Comparison of ENCODE assay signal across 18 cellular contexts in genomic region chr2:224008702-224009261, GRCh38. TPM values are rescaled to one million over a fixed set of nuclear protein-coding genes. Genes with fewer than 3 reads are reported as not detected.
DNase-seq lines count a peak whose midpoint lies in the region; ATAC-seq and TF ChIP-seq lines count a peak whose summit lies in the region.
"Had no signal": no experiment of that assay in that cellular context is flagged by ENCODE, and none has a peak within 500 bp of the region (broad histone marks: within the 10 kb centered on the region; RNA-seq: fewer than 3 reads in every experiment).

No MANE protein-coding gene starts in this region.

- H3K9me3 ChIP-seq in SK-N-MC (ENCODE audit: low read depth, low read length) (no peaks in the 10 kb centered on the region), neural progenitor cell (ENCODE audit: low read depth) (no peaks in the 10 kb centered on the region), Karpas-422 (ENCODE audit: low read length) (no peaks in the 10 kb centered on the region), PC-3 (ENCODE audit: low read length) (no peaks in the 10 kb centered on the region)

- H3K27ac ChIP-seq in GM23338 (ENCODE audit: low read depth), result no peak overlapping the region; the same call in 1 of the 2 replicates
- 0 out of 2 replicates have a peak overlapping the region, but pooled peaks have one; percentile 11 for H3K27ac ChIP-seq in SK-N-MC
- H3K27ac ChIP-seq in neural progenitor cell, result no peak overlapping the region
- H3K27ac ChIP-seq in Karpas-422 (ENCODE audit: low read length), result no peak overlapping the region
- no peak overlapping the region for H3K27ac ChIP-seq in PC-3 (ENCODE audit: low read length)
- H3K27ac ChIP-seq: coronary artery had no signal

- H4K20me1 ChIP-seq in GM23338 (replicated peaks; ENCODE audit: insufficient read depth) (no peaks in the 10 kb centered on the region), neural progenitor cell (ENCODE audit: low read depth) (no peaks in the 10 kb centered on the region), Karpas-422 (ENCODE audit: insufficient read depth, low read depth, low read length) (no peaks in the 10 kb centered on the region), PC-3 (ENCODE audit: low read length) (no peaks in the 10 kb centered on the region)

- CTCF ChIA-PET in PC-3 (lab: Charles Lee), result no interaction called here

- H2AFZ ChIP-seq in GM23338, result no peak overlapping the region
- peak overlapping the region; percentile 74 for H2AFZ ChIP-seq in neural progenitor cell (replicated peaks)
- no peak overlapping the region for H2AFZ ChIP-seq in Karpas-422 (ENCODE audit: low read length)
- H2AFZ ChIP-seq in PC-3 (ENCODE audit: low read length), result no peak overlapping the region

- H3K79me2 ChIP-seq in GM23338 (replicated peaks; ENCODE audit: insufficient read depth) (peaks cover 25% of the 10 kb centered on the region), neural progenitor cell (ENCODE audit: low read depth) (no peaks in the 10 kb centered on the region), Karpas-422 (ENCODE audit: low read length) (no peaks in the 10 kb centered on the region), PC-3 (ENCODE audit: low read length) (no peaks in the 10 kb centered on the region)

- ATAC-seq in GM23338, result peak; percentile 98
- no peak for ATAC-seq in PC-3
- ATAC-seq: activated T-cell treated with anti-CD3 and anti-CD28 coated beads, Interleukin-2, amount 50 U/mL, for 4 hours; naive thymus-derived CD4-positive, alpha-beta T cell; stimulated activated naive B cell treated with anti-CD40 and anti-IgM and Interleukin-4, amounts not matched to agents 10 μg/mL and 1 μg/mL and 100 μg/mL, for 72 hours; T-cell had no signal

- H3K27me3 ChIP-seq in GM23338 (ENCODE audit: insufficient read depth) (no peaks in the 10 kb centered on the region), neural progenitor cell (no peaks in the 10 kb centered on the region), Karpas-422 (ENCODE audit: low read length) (no peaks in the 10 kb centered on the region), PC-3 (ENCODE audit: low read length) (no peaks in the 10 kb centered on the region)

- POLR2A ChIA-PET in PC-3 (lab: Charles Lee; ENCODE audit: unreplicated experiment), result no interaction called here

- H3K4me1 ChIP-seq in GM23338 (ENCODE audit: insufficient read depth) (peaks cover 37% of the 10 kb centered on the region), neural progenitor cell (peaks cover 14% of the 10 kb centered on the region), Karpas-422 (ENCODE audit: low read length) (no peaks in the 10 kb centered on the region), PC-3 (ENCODE audit: insufficient read depth, low read length) (peaks cover 11% of the 10 kb centered on the region)

- H3K27me3 Mint-ChIP-seq in GM23338 (ENCODE audit: insufficient read depth, low read depth, poor library complexity), result peaks cover 3% of the 10 kb centered on the region
- H3K27me3 Mint-ChIP-seq in neural progenitor cell (ENCODE audit: insufficient read depth, low read depth), result no peaks in the 10 kb centered on the region
- H3K27me3 Mint-ChIP-seq: naive thymus-derived CD4-positive, alpha-beta T cell had no signal

- H3K4me2 ChIP-seq in GM23338 (0 out of 2 replicates have a peak overlapping the region, but pooled peaks have one; percentile 49), neural progenitor cell (peak overlapping the region; percentile 66), Karpas-422 (ENCODE audit: low read depth, low read length, poor library complexity, severe bottlenecking) (no peak overlapping the region), PC-3 (ENCODE audit: low read length) (no peak overlapping the region)

- BruUV-seq in PC-3 (replicated peaks; lab: Mats Ljungman, UMichigan), result no TSS peak

- DNase-seq in GM23338 (ENCODE audit: low spot score) (peak; percentile 86), SK-N-MC (ENCODE audit: low read depth, low spot score) (no peak), fibroblast of villous mesenchyme (ENCODE audit: low read depth) (peak; percentile 76), neural progenitor cell (ENCODE audit: low spot score) (peak; percentile 66), Karpas-422 (no peak), medulla oblongata (ENCODE audit: extremely low spot score) (no peak), NCI-H187 (lab: John Stamatoyannopoulos, UW) (no peak), PC-3 (no peak)
- DNase-seq: activated CD4-positive, alpha-beta T cell treated with anti-CD3 and anti-CD28 coated beads for 48 hours; activated T-cell treated with anti-CD3 and anti-CD28 coated beads, Interleukin-2, amount 50 U/mL, for 4 hours; foreskin fibroblast; naive thymus-derived CD4-positive, alpha-beta T cell; NCI-H2107; stimulated activated naive B cell treated with anti-CD40 and anti-IgM and Interleukin-4, amounts not matched to agents 10 μg/mL and 1 μg/mL and 100 μg/mL, for 72 hours; T-cell had no signal

- H3F3A ChIP-seq in GM23338 (replicated peaks; ENCODE audit: low read depth) (no peaks in the 10 kb centered on the region), neural progenitor cell (ENCODE audit: low read depth) (peaks cover 3% of the 10 kb centered on the region), PC-3 (ENCODE audit: low read length, unreplicated experiment) (no peaks in the 10 kb centered on the region)

- no peak overlapping the region for H3K9ac ChIP-seq in SK-N-MC (ENCODE audit: insufficient read length)
- no peak overlapping the region for H3K9ac ChIP-seq in neural progenitor cell
- H3K9ac ChIP-seq in Karpas-422 (ENCODE audit: low read length), result no peak overlapping the region
- H3K9ac ChIP-seq in PC-3 (ENCODE audit: low read length), result no peak overlapping the region

- H3K4me3 Mint-ChIP-seq in GM23338 (peak overlapping the region; percentile 48; the same call in 1 of the 3 replicates), neural progenitor cell (no peak overlapping the region)
- H3K4me3 Mint-ChIP-seq: activated T-cell treated with anti-CD3 and anti-CD28 coated beads, Interleukin-2, amount 50 U/mL, for 4 hours; CD14-positive monocyte; naive thymus-derived CD4-positive, alpha-beta T cell; stimulated activated naive B cell treated with anti-CD40 and anti-IgM and Interleukin-4, amounts not matched to agents 10 μg/mL and 1 μg/mL and 100 μg/mL, for 72 hours; T-cell had no signal

- H3K4me1 Mint-ChIP-seq in GM23338, result peaks cover 41% of the 10 kb centered on the region
- peaks cover 2% of the 10 kb centered on the region for H3K4me1 Mint-ChIP-seq in neural progenitor cell

- no peaks in the 10 kb centered on the region for H3K9me3 Mint-ChIP-seq in GM23338
- H3K9me3 Mint-ChIP-seq in neural progenitor cell, result no peaks in the 10 kb centered on the region
- H3K9me3 Mint-ChIP-seq: activated T-cell treated with anti-CD3 and anti-CD28 coated beads, Interleukin-2, amount 50 U/mL, for 4 hours; CD14-positive monocyte; T-cell had no signal

- H3K36me3 ChIP-seq in GM23338 (ENCODE audit: insufficient read depth) (no peaks in the 10 kb centered on the region), SK-N-MC (ENCODE audit: insufficient read depth, low read length) (no peaks in the 10 kb centered on the region), neural progenitor cell (no peaks in the 10 kb centered on the region), Karpas-422 (ENCODE audit: insufficient read depth, low read length) (no peaks in the 10 kb centered on the region), PC-3 (ENCODE audit: low read depth, low read length) (no peaks in the 10 kb centered on the region)

- H3K9me2 ChIP-seq in GM23338 (ENCODE audit: insufficient read depth) (peaks cover 3% of the 10 kb centered on the region; the same call in 1 of the 2 replicates), Karpas-422 (replicated peaks; ENCODE audit: insufficient read depth, low read length) (no peaks in the 10 kb centered on the region), PC-3 (replicated peaks; ENCODE audit: low read length) (no peaks in the 10 kb centered on the region)

- H3K4me3 ChIP-seq in GM23338, result no peak overlapping the region; the same call in 1 of the 2 replicates
- no peak overlapping the region for H3K4me3 ChIP-seq in SK-N-MC
- H3K4me3 ChIP-seq in fibroblast of villous mesenchyme (ENCODE audit: low read depth, low read length), result no peak overlapping the region
- H3K4me3 ChIP-seq in neural progenitor cell, result no peak overlapping the region
- no peak overlapping the region for H3K4me3 ChIP-seq in Karpas-422 (ENCODE audit: low read length)
- no peak overlapping the region for H3K4me3 ChIP-seq in PC-3 (ENCODE audit: low read length)
- H3K4me3 ChIP-seq: coronary artery had no signal

- H3K36me3 Mint-ChIP-seq in GM23338 (ENCODE audit: low read depth) (no peaks in the 10 kb centered on the region), neural progenitor cell (peaks cover 1% of the 10 kb centered on the region)
- H3K36me3 Mint-ChIP-seq: CD14-positive monocyte; stimulated activated naive B cell treated with anti-CD40 and anti-IgM and Interleukin-4, amounts not matched to agents 10 μg/mL and 1 μg/mL and 100 μg/mL, for 72 hours; T-cell had no signal

- no peak overlapping the region for H3K27ac Mint-ChIP-seq in GM23338
- no peak overlapping the region for H3K27ac Mint-ChIP-seq in neural progenitor cell
- H3K27ac Mint-ChIP-seq: CD14-positive monocyte; stimulated activated naive B cell treated with anti-CD40 and anti-IgM and Interleukin-4, amounts not matched to agents 10 μg/mL and 1 μg/mL and 100 μg/mL, for 72 hours; T-cell had no signal

- no peak for TF ChIP-seq CTCF in GM23338 (conservative IDR thresholded peaks at IDR 0.05; ENCODE audit: low read depth in 2 of 2)
- no peak for TF ChIP-seq CTCF in fibroblast of villous mesenchyme (IDR thresholded peaks at IDR 0.05; ENCODE audit: insufficient read depth, low read depth, low read length)
- TF ChIP-seq CTCF in neural progenitor cell (IDR thresholded peaks at IDR 0.05), result no peak
- TF ChIP-seq CTCF in PC-3 (conservative IDR thresholded peaks at IDR 0.05; ENCODE audit: low read depth, low read length), result no peak

- intact Hi-C loops in PC-3 (cut with micrococcal nuclease), result no loop called here

RNA-seq across cellular contexts. Expression of gene SERPINE2, which starts 30.3 kb away (rescaled TPM):
- 38.6 and 43.7 TPM in 2 replicates for total RNA-seq in GM23338 (2014; rRNA removed; shearing (Covaris generic))
- 44.2 and 46.2 TPM in 2 replicates for polyA plus RNA-seq in GM23338 (2016; fragmentation: Nextera tagmentation; extraction: Ambion mirVana)
- total RNA-seq in fibroblast of villous mesenchyme (180 and 242 TPM in 2 replicates), neural progenitor cell (ENCODE audit: low replicate concordance) (19.6 and 28.8 TPM in 2 replicates), PC-3 (2014; rRNA removed) (17.1 and 18.8 TPM in 2 replicates)
- 6.8 and 14.5 TPM in 2 replicates for total RNA-seq in Karpas-422 (2014; rRNA removed; shearing (Covaris generic); ENCODE audit: low replicate concordance)
- total RNA-seq: OCI-LY7 had no signal
- polyA plus RNA-seq: CD14-positive monocyte had no signal

RNA-seq across cellular contexts. Expression of gene MRPL44, which starts 51.5 kb away (rescaled TPM):
- 55.8 and 68.2 TPM in 2 replicates for total RNA-seq in GM23338 (2014; rRNA removed; shearing (Covaris generic))
- polyA plus RNA-seq in GM23338 (2016; fragmentation: Nextera tagmentation; extraction: Ambion mirVana), result 38.4 and 40.4 TPM in 2 replicates
- 22.9 and 32.0 TPM in 2 replicates for total RNA-seq in fibroblast of villous mesenchyme
- 56.6 and 70.8 TPM in 2 replicates for total RNA-seq in neural progenitor cell (ENCODE audit: low replicate concordance)
- total RNA-seq in Karpas-422 (2014; rRNA removed; shearing (Covaris generic); ENCODE audit: low replicate concordance), result 26.8 and 34.9 TPM in 2 replicates
- 22.4 and 24.8 TPM in 2 replicates for total RNA-seq in PC-3 (2014; rRNA removed)

Comparison
In these comparisons a context has a peak if more than half of its experiments do, and no peak if none do; other contexts are left out.
1. DNase-seq: peak in GM23338 (single experiment), fibroblast of villous mesenchyme (single experiment) and neural progenitor cell (single experiment); none in SK-N-MC (single experiment), Karpas-422 (single experiment), medulla oblongata (single experiment), NCI-H187 (0 of 2) and PC-3 (single experiment).
2. H3K4me2 ChIP-seq: peak in GM23338 (single experiment) and neural progenitor cell (single experiment); none in Karpas-422 (single experiment) and PC-3 (single experiment).